Comparison of ENCODE assay signal across 8 cellular contexts in the genomic region with DNA sequence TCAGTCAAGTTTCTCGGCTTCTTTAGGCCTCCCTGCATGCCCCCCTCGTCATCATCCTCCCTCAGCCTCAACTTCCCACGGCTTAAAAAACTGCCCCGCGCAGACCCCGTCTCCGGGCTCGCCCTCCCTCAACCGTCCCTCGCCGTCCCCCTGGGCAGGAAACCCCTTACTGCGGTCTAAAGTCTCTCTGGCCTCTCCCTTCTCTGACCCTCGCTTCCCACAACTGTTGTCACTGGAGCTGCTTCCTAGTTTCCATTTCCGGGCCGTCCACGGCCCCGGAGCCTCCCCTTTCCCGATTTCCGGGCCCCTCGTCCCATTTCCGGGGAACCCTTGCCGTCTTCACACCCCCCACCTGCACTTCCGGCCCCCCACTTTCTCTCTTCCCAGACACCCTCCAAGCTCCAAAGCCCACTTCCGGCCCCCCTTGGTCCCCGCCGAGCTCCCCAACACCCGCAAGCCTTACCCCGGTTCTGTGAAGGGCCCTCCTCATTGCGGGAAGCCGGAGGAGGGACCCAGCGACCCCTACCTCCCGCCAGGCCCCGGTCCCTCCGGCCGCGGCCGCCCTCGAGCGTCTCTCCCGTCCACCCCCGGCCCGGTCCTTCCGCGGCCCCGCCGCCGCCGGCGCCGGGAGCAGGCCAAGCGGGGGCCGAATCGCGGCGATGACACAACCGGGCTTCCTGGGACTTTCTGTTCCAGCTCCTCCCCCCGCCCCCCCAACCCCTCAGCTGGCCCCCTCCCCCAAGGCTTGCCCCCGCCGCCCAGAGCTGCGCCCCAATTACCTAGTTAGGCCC. TPM values are rescaled to one million over a fixed set of nuclear protein-coding genes. Genes with fewer than 3 reads are reported as not detected.
DNase-seq lines count a peak whose midpoint lies in the region; ATAC-seq lines count a peak whose summit lies in the region.

No MANE protein-coding gene starts in this region.

- H3K27ac Mint-ChIP-seq in activated T-cell treated with anti-CD3 and anti-CD28 coated beads, Interleukin-2, amount 50 U/mL, for 24 hours, result peak overlapping the region; percentile 100
- H3K27ac Mint-ChIP-seq in stimulated activated effector memory CD8-positive, alpha-beta T cell treated with anti-CD3 and anti-CD28 coated beads, Interleukin-12 subunit alpha, Interleukin-12 subunit beta, amount 100 ng/mL, for 72 hours, result peak overlapping the region; percentile 99

- peak overlapping the region; percentile 92 for H3K27ac ChIP-seq in muscle layer of duodenum (ENCODE audit: low read length)

- no peaks in the 10 kb centered on the region for H3K9me3 ChIP-seq in muscle layer of duodenum (ENCODE audit: control insufficient read depth in 1 of 2, low read length in 2 of 2)

- H3K4me1 ChIP-seq in muscle layer of duodenum (ENCODE audit: control insufficient read depth in 1 of 2, insufficient read depth in 2 of 2, low read length in 2 of 2), result peaks cover 8 to 25% of the 10 kb centered on the region in 2 donors

- ATAC-seq in GM19025 (IDR thresholded peaks at IDR 0.05; ENCODE audit: low read depth, unreplicated experiment) (peak; percentile 22), HG03196 (IDR thresholded peaks at IDR 0.05; ENCODE audit: unreplicated experiment) (peak; percentile 17), esophagus mucosa (peak; percentile 55)
- peak; percentile 34 for ATAC-seq in stimulated activated effector memory CD8-positive, alpha-beta T cell treated with anti-CD3 and anti-CD28 coated beads, Interleukin-12 subunit alpha, Interleukin-12 subunit beta, amount 100 ng/mL, for 72 hours

- no peaks in the 10 kb centered on the region for H3K27me3 ChIP-seq in muscle layer of duodenum (ENCODE audit: low read depth, low read length)

- H3K4me1 Mint-ChIP-seq in activated T-cell treated with anti-CD3 and anti-CD28 coated beads, Interleukin-2, amount 50 U/mL, for 24 hours (ENCODE audit: low read depth), result peaks cover 46% of the 10 kb centered on the region
- peaks cover 28% of the 10 kb centered on the region for H3K4me1 Mint-ChIP-seq in stimulated activated effector memory CD8-positive, alpha-beta T cell treated with anti-CD3 and anti-CD28 coated beads, Interleukin-12 subunit alpha, Interleukin-12 subunit beta, amount 100 ng/mL, for 72 hours

- peaks cover 53% of the 10 kb centered on the region for H3K36me3 Mint-ChIP-seq in activated T-cell treated with anti-CD3 and anti-CD28 coated beads, Interleukin-2, amount 50 U/mL, for 24 hours (ENCODE audit: low read depth)
- peaks cover 56% of the 10 kb centered on the region for H3K36me3 Mint-ChIP-seq in stimulated activated effector memory CD8-positive, alpha-beta T cell treated with anti-CD3 and anti-CD28 coated beads, Interleukin-12 subunit alpha, Interleukin-12 subunit beta, amount 100 ng/mL, for 72 hours

- peak overlapping the region; percentile 99 for H3K4me3 Mint-ChIP-seq in activated T-cell treated with anti-CD3 and anti-CD28 coated beads, Interleukin-2, amount 50 U/mL, for 24 hours
- peak overlapping the region; percentile 98 for H3K4me3 Mint-ChIP-seq in stimulated activated effector memory CD8-positive, alpha-beta T cell treated with anti-CD3 and anti-CD28 coated beads, Interleukin-12 subunit alpha, Interleukin-12 subunit beta, amount 100 ng/mL, for 72 hours

- DNase-seq in Ammon's horn (ENCODE audit: low spot score) (peak; percentile 73), NCI-H82 (lab: John Stamatoyannopoulos, UW) (peak; percentile 77)
- DNase-seq in activated T-cell treated with anti-CD3 and anti-CD28 coated beads, Interleukin-2, amount 50 U/mL, for 24 hours, result peak; percentile 78
- DNase-seq in stimulated activated effector memory CD8-positive, alpha-beta T cell treated with anti-CD3 and anti-CD28 coated beads, Interleukin-12 subunit alpha, Interleukin-12 subunit beta, amount 100 ng/mL, for 72 hours (ENCODE audit: low spot score in 2 of 2), result peak in 1 of 2 donors; percentile 89

- no peaks in the 10 kb centered on the region for H3K27me3 Mint-ChIP-seq in activated T-cell treated with anti-CD3 and anti-CD28 coated beads, Interleukin-2, amount 50 U/mL, for 24 hours

- no peaks in the 10 kb centered on the region for H3K9me3 Mint-ChIP-seq in activated T-cell treated with anti-CD3 and anti-CD28 coated beads, Interleukin-2, amount 50 U/mL, for 24 hours
- H3K9me3 Mint-ChIP-seq in stimulated activated effector memory CD8-positive, alpha-beta T cell treated with anti-CD3 and anti-CD28 coated beads, Interleukin-12 subunit alpha, Interleukin-12 subunit beta, amount 100 ng/mL, for 72 hours, result no peaks in the 10 kb centered on the region

- peak overlapping the region; percentile 86 to 100 for H3K4me3 ChIP-seq in muscle layer of duodenum (ENCODE audit: low read depth in 1 of 2, low read length in 2 of 2)

- H3K36me3 ChIP-seq in muscle layer of duodenum (ENCODE audit: control insufficient read depth in 1 of 2, insufficient read depth in 2 of 2, low read length in 2 of 2), result peaks cover 8 to 13% of the 10 kb centered on the region in 2 donors

RNA-seq across cellular contexts. Expression of gene TRIP12, which starts 0.5 kb away (rescaled TPM):
- 150 TPM for total RNA-seq in esophagus mucosa

RNA-seq across cellular contexts. Expression of gene FBXO36, which starts 1.0 kb away (rescaled TPM):
- total RNA-seq in esophagus mucosa, result 1.8 TPM
